8 cellular contexts compared by ENCODE assay signal in genomic region chr2:19361325-19361990, GRCh38. TPM values are rescaled to one million over a fixed set of nuclear protein-coding genes. Genes with fewer than 3 reads are reported as not detected.
DNase-seq lines count a peak whose midpoint lies in the region; ATAC-seq and TF ChIP-seq lines count a peak whose summit lies in the region.

No MANE protein-coding gene starts in this region.

- H3K27me3 Mint-ChIP-seq in activated naive CD4-positive, alpha-beta T cell treated with anti-CD3 and anti-CD28 coated beads for 36 hours (ENCODE audit: low read depth), result peaks cover 69% of the 10 kb centered on the region

- H3K27ac Mint-ChIP-seq in activated naive CD4-positive, alpha-beta T cell treated with anti-CD3 and anti-CD28 coated beads for 36 hours, result no peak overlapping the region

- no peak for TF ChIP-seq POLR2A in vagina (IDR thresholded peaks at IDR 0.05)

- H3K4me1 ChIP-seq in mononuclear cell (ENCODE audit: insufficient read depth, low read length) (peaks cover 48% of the 10 kb centered on the region), vagina (peaks cover 22% of the 10 kb centered on the region)

- peak; percentile 33 for DNase-seq in activated naive CD4-positive, alpha-beta T cell treated with anti-CD3 and anti-CD28 coated beads for 36 hours
- DNase-seq in activated naive CD4-positive, alpha-beta T cell (lab: John Stamatoyannopoulos, UW), result no peak
- no peak for DNase-seq in dorsolateral prefrontal cortex
- DNase-seq in vagina (ENCODE audit: extremely low spot score in 2 of 2), result no peak
- no peak for DNase-seq in NCI-H2227 (lab: John Stamatoyannopoulos, UW; ENCODE audit: unreplicated experiment)
- DNase-seq in AML-193 (lab: John Stamatoyannopoulos, UW), result no peak

- peaks cover 42% of the 10 kb centered on the region for H3K4me1 Mint-ChIP-seq in activated naive CD4-positive, alpha-beta T cell treated with anti-CD3 and anti-CD28 coated beads for 36 hours (ENCODE audit: low read depth)

- CTCF ChIA-PET in activated naive CD4-positive, alpha-beta T cell treated with anti-CD3 and anti-CD28 coated beads for 36 hours (lab: Charles Lee), result interaction anchor here (1.2 to 5.3 kb wide), 3 partner anchors 10 to 14 kb away, joined by 4 to 42 read pairs (median 4); no protein-coding TSS in a partner anchor

- H3K4me3 ChIP-seq in dorsolateral prefrontal cortex, result peak overlapping the region in 56 of 59 donors; percentile 24 to 69 (median 52)
- peak overlapping the region; percentile 68 for H3K4me3 ChIP-seq in mononuclear cell (ENCODE audit: low read length)
- H3K4me3 ChIP-seq in vagina, result peak overlapping the region; percentile 55 to 67

- peaks cover 18 to 91% (median 81%) of the 10 kb centered on the region in 45 donors for H3K27me3 ChIP-seq in dorsolateral prefrontal cortex
- peaks cover 80% of the 10 kb centered on the region for H3K27me3 ChIP-seq in mononuclear cell (ENCODE audit: insufficient read depth, low read length)
- H3K27me3 ChIP-seq in vagina, result no peaks in the 10 kb centered on the region

- ATAC-seq in GM18511 (IDR thresholded peaks at IDR 0.05; ENCODE audit: unreplicated experiment), result no peak

- H3K4me3 Mint-ChIP-seq in activated naive CD4-positive, alpha-beta T cell treated with anti-CD3 and anti-CD28 coated beads for 36 hours, result peak overlapping the region; percentile 92

- H3K36me3 Mint-ChIP-seq in activated naive CD4-positive, alpha-beta T cell treated with anti-CD3 and anti-CD28 coated beads for 36 hours (ENCODE audit: low read depth), result no peaks in the 10 kb centered on the region

- H3K27ac ChIP-seq in dorsolateral prefrontal cortex (peak overlapping the region in 3 of 59 donors; percentile 13 to 57 (median 28)), vagina (no peak overlapping the region)

- no peaks in the 10 kb centered on the region for H3K9me3 Mint-ChIP-seq in activated naive CD4-positive, alpha-beta T cell treated with anti-CD3 and anti-CD28 coated beads for 36 hours

- H3K36me3 ChIP-seq in vagina, result no peaks in the 10 kb centered on the region

- H3K9me3 ChIP-seq in mononuclear cell (ENCODE audit: low read depth, low read length) (no peaks in the 10 kb centered on the region), vagina (no peaks in the 10 kb centered on the region)

- intact Hi-C loops in activated naive CD4-positive, alpha-beta T cell treated with anti-CD3 and anti-CD28 coated beads for 36 hours (cut with micrococcal nuclease), result loop anchor here (5.0 to 10.0 kb wide), 4 partner anchors 126 to 799 kb away; partner anchors contain the start of gene RDH14
- intact Hi-C loops in dorsolateral prefrontal cortex (cut with DNase I) (loop anchor here (5.0 to 10.0 kb wide), 6 partner anchors 506 to 974 kb away; partner anchors contain the start of gene RDH14 (in 1 of the 2)), vagina (cut with DNase I) (loop anchor here (2.0 to 10.0 kb wide), 3 partner anchors 609 to 974 kb away; no protein-coding TSS in a partner anchor)

- TF ChIP-seq CTCF in dorsolateral prefrontal cortex (IDR thresholded peaks at IDR 0.05 in 54 of 56, conservative IDR thresholded peaks at IDR 0.05 in 2 of 56; ENCODE audit: low read depth in 1 of 56, partially characterized antibody in 56 of 56), result no peak
- no peak for TF ChIP-seq CTCF in vagina (IDR thresholded peaks at IDR 0.05)

RNA-seq across cellular contexts. Expression of gene OSR1, which starts 3.0 kb away (rescaled TPM):
- not detected for total RNA-seq in activated naive CD4-positive, alpha-beta T cell treated with anti-CD3 and anti-CD28 coated beads for 36 hours
- total RNA-seq in dorsolateral prefrontal cortex, result 10 to 100 TPM in 2 of 120 experiments, 1 to 10 TPM in 62, under 1 TPM in 52, not detected in 4; 0.20 to 10.9 (median 1.1) TPM
- total RNA-seq in mononuclear cell, result 0.10 TPM
- 5.9 TPM for total RNA-seq in vagina
